In genomic region chr3:44970916-44971490, GRCh38 we compare ENCODE assay signal across 34 cellular contexts. TPM values are rescaled to one million over a fixed set of nuclear protein-coding genes. Genes with fewer than 3 reads are reported as not detected.
DNase-seq lines count a peak whose midpoint lies in the region; ATAC-seq and TF ChIP-seq lines count a peak whose summit lies in the region.
"Had no signal": no experiment of that assay in that cellular context is flagged by ENCODE, and none has a peak within 500 bp of the region (broad histone marks: within the 10 kb centered on the region; RNA-seq: fewer than 3 reads in every experiment).

No MANE protein-coding gene starts in this region.

- H3K27me3 Mint-ChIP-seq in activated T-cell treated with anti-CD3 and anti-CD28 coated beads, Interleukin-2, amount 50 U/mL, for 4 hours (ENCODE audit: low read depth), result no peaks in the 10 kb centered on the region
- H3K27me3 Mint-ChIP-seq: stimulated activated memory B cell treated with anti-CD40 and anti-IgM and Interleukin-4, amounts not matched to agents 10 μg/mL and 1 μg/mL and 100 μg/mL, for 72 hours had no signal

- H3F3A ChIP-seq in smooth muscle cell (ENCODE audit: low read depth), result peaks cover 3% of the 10 kb centered on the region

- WGBS in smooth muscle cell (ENCODE audit: low lambda C conversion rate), result 86% methylated on average over 3 of the region's 3 CpGs

- H3K9me3 Mint-ChIP-seq in activated T-cell treated with anti-CD3 and anti-CD28 coated beads, Interleukin-2, amount 50 U/mL, for 4 hours, result no peaks in the 10 kb centered on the region
- H3K9me3 Mint-ChIP-seq: activated naive CD4-positive, alpha-beta T cell treated with anti-CD3 and anti-CD28 coated beads, Interleukin-2, amount 50 U/mL, for 72 hours; activated T-helper 2 cell treated with anti-CD3 and anti-CD28 coated beads, Interferon-gamma antibody, Interleukin-2, Interleukin-4, amounts not matched to agents 10 μg/mL and 5 μg/mL and 100 μg/mL, durations not matched to agents 14 hours and 24 hours and 36 hours; endodermal cell; nephron; stimulated activated memory B cell treated with anti-CD40 and anti-IgM and Interleukin-4, amounts not matched to agents 10 μg/mL and 1 μg/mL and 100 μg/mL, for 72 hours; WTC11 had no signal

- H4K20me1 ChIP-seq in smooth muscle cell (ENCODE audit: low read depth), result peaks cover 64% of the 10 kb centered on the region

- H3K9ac ChIP-seq in SK-N-MC (ENCODE audit: insufficient read length) (no peak overlapping the region), smooth muscle cell (ENCODE audit: low read depth) (no peak overlapping the region)

- H3K79me2 ChIP-seq in smooth muscle cell (ENCODE audit: low read depth), result peaks cover 53% of the 10 kb centered on the region

- H3K36me3 ChIP-seq in SK-N-MC (ENCODE audit: insufficient read depth, low read length) (no peaks in the 10 kb centered on the region), smooth muscle cell (ENCODE audit: low read depth) (no peaks in the 10 kb centered on the region)
- H3K36me3 ChIP-seq: cardiac muscle cell, left ventricle myocardium inferior, ovary, right atrium auricular region, vagina had no signal

- H3K9me3 ChIP-seq in SK-N-MC (ENCODE audit: low read depth, low read length), result no peaks in the 10 kb centered on the region
- no peaks in the 10 kb centered on the region for H3K9me3 ChIP-seq in smooth muscle cell (replicated peaks; ENCODE audit: low read depth)
- H3K9me3 ChIP-seq: esophagus squamous epithelium, left ventricle myocardium inferior, ovary, right atrium auricular region, vagina had no signal

- H3K4me3 Mint-ChIP-seq in activated T-cell treated with anti-CD3 and anti-CD28 coated beads, Interleukin-2, amount 50 U/mL, for 4 hours, result no peak overlapping the region
- H3K4me3 Mint-ChIP-seq: endodermal cell; nephron; stimulated activated memory B cell treated with anti-CD40 and anti-IgM and Interleukin-4, amounts not matched to agents 10 μg/mL and 1 μg/mL and 100 μg/mL, for 72 hours; WTC11 had no signal

- DNase-seq in SIG-M5 treated with dmso at 0.1 percent for 504 hours (lab: John Stamatoyannopoulos, UW; ENCODE audit: unreplicated experiment), result peak; percentile 25
- DNase-seq in SIG-M5 (lab: John Stamatoyannopoulos, UW), result no peak
- DNase-seq in SK-N-MC (ENCODE audit: low read depth, low spot score), result no peak
- peak; percentile 24 for DNase-seq in left kidney (ENCODE audit: low read depth, low spot score)
- DNase-seq in smooth muscle cell (lab: John Stamatoyannopoulos, UW; ENCODE audit: unreplicated experiment), result no peak
- DNase-seq in stimulated activated naive CD4-positive, alpha-beta T cell treated with Interleukin-2 at 50 U/mL for 16 hours (lab: John Stamatoyannopoulos, UW), result no peak
- DNase-seq in activated T-cell treated with anti-CD3 and anti-CD28 coated beads, Interleukin-2, amount 50 U/mL, for 4 hours, result no peak
- DNase-seq in DMS153 treated with DMSO at 0.1 percent for 48 hours (lab: John Stamatoyannopoulos, UW; ENCODE audit: unreplicated experiment), result no peak
- DNase-seq: activated CD4-positive, alpha-beta T cell treated with anti-CD3 and anti-CD28 coated beads, Interleukin-2, amount 50 U/mL, for 48 hours; activated CD8-positive, alpha-beta memory T cell treated with anti-CD3 and anti-CD28 coated beads, Interleukin-2, amount 50 U/mL, for 48 hours; aorta; endodermal cell; esophagus squamous epithelium; foreskin melanocyte; KBM-7; left ventricle myocardium inferior; NCI-H1694; NCI-H2171; NCI-H510A; OCI-M1; ovary; Right ventricle myocardium superior; stimulated activated CD4-positive, alpha-beta T cell treated with anti-CD3 and anti-CD28 coated beads, Interleukin-4, amount 100 ng/mL, for 1 hour; T1000 had no signal

- H3K4me2 ChIP-seq in smooth muscle cell, result no peak overlapping the region

- peaks cover 61% of the 10 kb centered on the region for H3K4me1 Mint-ChIP-seq in activated T-cell treated with anti-CD3 and anti-CD28 coated beads, Interleukin-2, amount 50 U/mL, for 4 hours (ENCODE audit: low read depth)

- H3K27ac ChIP-seq in SK-N-MC (peak overlapping the region; percentile 46; the same call in 1 of the 2 replicates), smooth muscle cell (ENCODE audit: low read depth) (peak overlapping the region; percentile 23)
- H3K27ac ChIP-seq: 22Rv1, cardiac muscle cell, left ventricle myocardium inferior, ovary, right atrium auricular region, vagina had no signal

- no peak for TF ChIP-seq CTCF in smooth muscle cell (IDR thresholded peaks at IDR 0.05; ENCODE audit: borderline replicate concordance, insufficient read depth, poor library complexity, severe bottlenecking)

- no peak overlapping the region for H3K4me3 ChIP-seq in SK-N-MC
- H3K4me3 ChIP-seq in smooth muscle cell, result no peak overlapping the region
- H3K4me3 ChIP-seq: cardiac muscle cell, esophagus squamous epithelium, left ventricle myocardium inferior, ovary, right atrium auricular region, vagina had no signal

- no peak for ATAC-seq in activated T-cell treated with anti-CD3 and anti-CD28 coated beads, Interleukin-2, amount 50 U/mL, for 4 hours
- ATAC-seq: activated naive CD4-positive, alpha-beta T cell treated with anti-CD3 and anti-CD28 coated beads, Interleukin-2, amount 50 U/mL, for 72 hours; HCT116; stimulated activated memory B cell treated with anti-CD40 and anti-IgM and Interleukin-4, amounts not matched to agents 10 μg/mL and 1 μg/mL and 100 μg/mL, for 72 hours; WTC11 had no signal

- peaks cover 5% of the 10 kb centered on the region for H3K4me1 ChIP-seq in smooth muscle cell (ENCODE audit: low read depth)

- H3K36me3 Mint-ChIP-seq in activated T-cell treated with anti-CD3 and anti-CD28 coated beads, Interleukin-2, amount 50 U/mL, for 4 hours (ENCODE audit: insufficient read depth), result peaks cover 5% of the 10 kb centered on the region
- H3K36me3 Mint-ChIP-seq: activated naive CD4-positive, alpha-beta T cell treated with anti-CD3 and anti-CD28 coated beads, Interleukin-2, amount 50 U/mL, for 72 hours; stimulated activated memory B cell treated with anti-CD40 and anti-IgM and Interleukin-4, amounts not matched to agents 10 μg/mL and 1 μg/mL and 100 μg/mL, for 72 hours; WTC11 had no signal

- no peak overlapping the region for H2AFZ ChIP-seq in smooth muscle cell (ENCODE audit: low read depth)

- no peaks in the 10 kb centered on the region for H3K27me3 ChIP-seq in smooth muscle cell (ENCODE audit: low read depth)
- H3K27me3 ChIP-seq: cardiac muscle cell, esophagus squamous epithelium, ovary, right atrium auricular region, vagina had no signal

RNA-seq across cellular contexts. Expression of gene ZDHHC3, which starts 5.0 kb away (rescaled TPM):
- total RNA-seq in smooth muscle cell, result 38.2 and 63.7 TPM in 2 replicates
- 34.8 and 40.5 TPM in 2 replicates for polyA plus RNA-seq in smooth muscle cell
- total RNA-seq in activated T-cell treated with anti-CD3 and anti-CD28 coated beads, Interleukin-2, amount 50 U/mL, for 4 hours, result 10 to 100 TPM; 33.6 to 44.5 (median 34.6) TPM

RNA-seq across cellular contexts. Expression of gene EXOSC7, which starts 5.0 kb away (rescaled TPM):
- 42.2 and 48.7 TPM in 2 replicates for total RNA-seq in smooth muscle cell
- polyA plus RNA-seq in smooth muscle cell, result 49.0 and 61.2 TPM in 2 replicates
- total RNA-seq in activated T-cell treated with anti-CD3 and anti-CD28 coated beads, Interleukin-2, amount 50 U/mL, for 4 hours, result 10 to 100 TPM; 75.4 to 88.8 (median 83.4) TPM

RNA-seq across cellular contexts. Expression of gene CLEC3B, which starts 55.1 kb away (rescaled TPM):
- not detected in 2 replicates for total RNA-seq in smooth muscle cell
- polyA plus RNA-seq in smooth muscle cell, result 0.58 TPM in 1 of 2 replicates, not detected in the other
- total RNA-seq in activated T-cell treated with anti-CD3 and anti-CD28 coated beads, Interleukin-2, amount 50 U/mL, for 4 hours, result under 1 TPM; 0.30 to 0.40 (median 0.38) TPM
- total RNA-seq: activated naive CD4-positive, alpha-beta T cell treated with anti-CD3 and anti-CD28 coated beads, Interleukin-2, amount 50 U/mL, for 72 hours; activated T-helper 2 cell treated with anti-CD3 and anti-CD28 coated beads, Interferon-gamma antibody, Interleukin-2, Interleukin-4, amounts not matched to agents 10 μg/mL and 5 μg/mL and 100 μg/mL, durations not matched to agents 14 hours and 24 hours and 36 hours; endodermal cell had no signal

Comparison
In these comparisons a context has a peak if more than half of its experiments do, and no peak if none do; other contexts are left out.
1. DNase-seq: peak in SIG-M5 treated with dmso at 0.1 percent for 504 hours (single experiment) and left kidney (single experiment); none in SIG-M5 (single experiment), SK-N-MC (single experiment), smooth muscle cell (single experiment), stimulated activated naive CD4-positive, alpha-beta T cell treated with Interleukin-2 at 50 U/mL for 16 hours (single experiment), activated T-cell treated with anti-CD3 and anti-CD28 coated beads, Interleukin-2, amount 50 U/mL, for 4 hours (single experiment) and DMS153 treated with DMSO at 0.1 percent for 48 hours (single experiment).